In the genomic region with DNA sequence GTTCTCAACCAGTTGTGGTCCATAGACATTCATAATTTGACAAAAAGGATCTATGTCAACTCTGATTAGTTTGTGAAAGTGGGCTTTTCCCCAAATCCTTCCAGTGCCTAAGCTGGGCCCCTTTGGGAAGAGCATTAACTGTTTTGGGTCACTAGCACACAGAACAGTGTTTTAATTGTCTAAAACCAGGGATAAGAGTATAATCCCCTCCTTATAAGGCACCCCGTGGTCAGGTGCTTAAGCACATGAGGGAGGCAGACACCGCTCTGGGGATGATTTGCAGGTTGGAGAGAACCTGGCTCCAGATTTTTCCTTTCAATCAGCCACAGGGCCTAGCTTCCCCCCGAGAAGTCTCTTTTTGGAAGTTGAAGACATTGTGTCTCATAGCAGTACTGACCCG, we compare ENCODE assay signal across 28 cellular contexts. TPM values are rescaled to one million over a fixed set of nuclear protein-coding genes. Genes with fewer than 3 reads are reported as not detected.
"Had no signal": no experiment of that assay in that cellular context is flagged by ENCODE, and none has a peak within 500 bp of the region (broad histone marks: within the 10 kb centered on the region; RNA-seq: fewer than 3 reads in every experiment).

No MANE protein-coding gene starts in this region.

- H3K79me2 ChIP-seq: hepatocyte had no signal

- H3K4me3 Mint-ChIP-seq: dendritic cell treated with granulocyte-macrophage colony-stimulating factor and Interleukin-4, amounts not matched to agents 40 ng/mL and 50 ng/mL, for 4 days; endodermal cell; memory B cell; natural killer cell; stimulated activated naive B cell treated with anti-CD40 and anti-IgM and Interleukin-4, amounts not matched to agents 10 μg/mL and 1 μg/mL and 100 μg/mL, for 72 hours; stimulated activated naive CD8-positive, alpha-beta T cell treated with anti-CD3 and anti-CD28 coated beads, Interleukin-15, Interleukin-2, amounts not matched to agents 100 ng/mL and 50 ng/mL, for 24 hours had no signal

- H3K4me1 ChIP-seq: foreskin keratinocyte, pancreas, right lobe of liver, suprapubic skin had no signal

- ATAC-seq: esophagus mucosa; foreskin keratinocyte; gastroesophageal sphincter; heart left ventricle; left lobe of liver; natural killer cell; pancreas; right lobe of liver; stimulated activated naive B cell treated with anti-CD40 and anti-IgM and Interleukin-4, amounts not matched to agents 10 μg/mL and 1 μg/mL and 100 μg/mL, for 72 hours had no signal

- H3K27ac Mint-ChIP-seq: dendritic cell treated with granulocyte-macrophage colony-stimulating factor and Interleukin-4, amounts not matched to agents 40 ng/mL and 50 ng/mL, for 4 days; endodermal cell; memory B cell; natural killer cell; stimulated activated naive B cell treated with anti-CD40 and anti-IgM and Interleukin-4, amounts not matched to agents 10 μg/mL and 1 μg/mL and 100 μg/mL, for 72 hours; stimulated activated naive CD8-positive, alpha-beta T cell treated with anti-CD3 and anti-CD28 coated beads, Interleukin-15, Interleukin-2, amounts not matched to agents 100 ng/mL and 50 ng/mL, for 24 hours had no signal

- H3K36me3 ChIP-seq: gastroesophageal sphincter, heart left ventricle, neutrophil, pancreas, right lobe of liver, suprapubic skin, thyroid gland had no signal

- FAIRE-seq: colon, kidney, pancreas, small intestine had no signal

- H3K4me2 ChIP-seq: hepatocyte had no signal

- H3K27me3 Mint-ChIP-seq: stimulated activated naive CD8-positive, alpha-beta T cell treated with anti-CD3 and anti-CD28 coated beads, Interleukin-15, Interleukin-2, amounts not matched to agents 100 ng/mL and 50 ng/mL, for 24 hours had no signal

- H3K4me1 Mint-ChIP-seq: endodermal cell; memory B cell; natural killer cell; stimulated activated naive B cell treated with anti-CD40 and anti-IgM and Interleukin-4, amounts not matched to agents 10 μg/mL and 1 μg/mL and 100 μg/mL, for 72 hours had no signal

- H2AFZ ChIP-seq: hepatocyte had no signal

- H3K9me3 Mint-ChIP-seq: dendritic cell treated with granulocyte-macrophage colony-stimulating factor and Interleukin-4, amounts not matched to agents 40 ng/mL and 50 ng/mL, for 4 days; endodermal cell; memory B cell; natural killer cell; stimulated activated naive B cell treated with anti-CD40 and anti-IgM and Interleukin-4, amounts not matched to agents 10 μg/mL and 1 μg/mL and 100 μg/mL, for 72 hours; stimulated activated naive CD8-positive, alpha-beta T cell treated with anti-CD3 and anti-CD28 coated beads, Interleukin-15, Interleukin-2, amounts not matched to agents 100 ng/mL and 50 ng/mL, for 24 hours had no signal

- H3K27me3 ChIP-seq: foreskin keratinocyte, gastroesophageal sphincter, heart left ventricle, hepatocyte, neutrophil, pancreas, right lobe of liver, suprapubic skin, thyroid gland had no signal

- H3K27ac ChIP-seq: epithelial cell of prostate, foreskin keratinocyte, gastroesophageal sphincter, heart left ventricle, hepatocyte, neutrophil, pancreas, right lobe of liver, suprapubic skin, thyroid gland had no signal

- H3K9me3 ChIP-seq: gastroesophageal sphincter, heart left ventricle, neutrophil, pancreas, right lobe of liver, suprapubic skin, thyroid gland had no signal

- H3K36me3 Mint-ChIP-seq: memory B cell; natural killer cell; stimulated activated naive B cell treated with anti-CD40 and anti-IgM and Interleukin-4, amounts not matched to agents 10 μg/mL and 1 μg/mL and 100 μg/mL, for 72 hours had no signal

- DNase-seq: effector CD8-positive, alpha-beta T cell; endodermal cell; foreskin keratinocyte; heart left ventricle; kidney; natural killer cell; pancreas; retina; right lobe of liver; small intestine; stimulated activated CD4-positive, alpha-beta T cell treated with anti-CD3 and anti-CD28 coated beads, Interleukin-15, amount 100 ng/mL, for 24 hours; stimulated activated CD4-positive, alpha-beta T cell treated with anti-CD3 and anti-CD28 coated beads, Interleukin-2, amount 100 ng/mL, for 48 hours; stimulated activated naive B cell treated with anti-CD40 and anti-IgM and Interleukin-4, amounts not matched to agents 10 μg/mL and 1 μg/mL and 100 μg/mL, for 72 hours; thyroid gland; trophoblast cell had no signal

- H3K4me3 ChIP-seq: gastroesophageal sphincter, heart left ventricle, hepatocyte, lung, pancreas, right lobe of liver, suprapubic skin, thyroid gland had no signal

RNA-seq across cellular contexts. Expression of a gene that starts 53.6 kb away (rescaled TPM):
- total RNA-seq: endodermal cell, esophagus mucosa, hepatocyte, left lobe of liver, right lobe of liver had no signal
- polyA plus RNA-seq: neural cell had no signal
